Comparison of ENCODE assay signal across 30 cellular contexts in the genomic region with DNA sequence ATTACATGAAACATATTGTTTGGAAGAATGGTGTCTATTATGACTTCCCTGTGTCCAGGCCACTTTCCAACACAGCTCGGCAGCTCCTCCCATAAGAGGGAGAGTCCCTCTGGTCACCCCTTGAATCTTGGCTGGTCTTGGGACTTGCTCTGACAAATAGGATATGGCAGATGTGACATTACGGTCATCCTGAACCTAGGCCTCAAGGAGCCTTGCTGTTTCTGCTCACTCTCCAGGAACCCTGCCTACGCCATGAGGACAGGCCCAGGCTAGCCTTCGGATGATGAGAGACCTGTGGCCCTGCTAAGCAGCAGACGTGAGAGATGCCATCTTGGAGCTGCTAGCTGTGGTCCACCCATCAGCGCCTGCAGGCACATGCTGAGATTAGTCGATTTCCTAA.
A peak's percentile ranks its signal among the peaks of the same experiment; 100 is the strongest.
DNase-seq lines count a peak whose midpoint lies in the region; ATAC-seq, FAIRE-seq and TF ChIP-seq lines count a peak whose summit lies in the region.
"Had no signal": no experiment of that assay in that cellular context is flagged by ENCODE, and none has a peak within 500 bp of the region (broad histone marks: within the 10 kb centered on the region; RNA-seq: fewer than 3 reads in every experiment).

No MANE protein-coding gene starts in this region.

- no peak for FAIRE-seq in kidney (lab: Jason Lieb, UNC)
- FAIRE-seq: D721Med, keratinocyte had no signal

- no peak overlapping the region for H3K9ac ChIP-seq in kidney (ENCODE audit: low read length in 2 of 2)
- H3K9ac ChIP-seq: GM23248 had no signal

- H3K9me3 ChIP-seq in esophagus muscularis mucosa (peaks cover 0 to 7% (median 0%) of the 10 kb centered on the region in 4 donors), upper lobe of right lung (no peaks in the 10 kb centered on the region), kidney (ENCODE audit: control insufficient read depth in 1 of 2, low read length in 2 of 2) (no peaks in the 10 kb centered on the region)
- H3K9me3 ChIP-seq: thoracic aorta, uterus had no signal

- H3K4me3 Mint-ChIP-seq in activated CD4-positive, alpha-beta T cell treated with anti-CD3 and anti-CD28 coated beads, Interleukin-2, amount 10 ng/mL, durations not matched to agents 7 days and 5 days = no peak overlapping the region
- H3K4me3 Mint-ChIP-seq in activated CD4-positive, alpha-beta T cell treated with anti-CD3 and anti-CD28 coated beads, Interleukin-2, amount 10 ng/mL, durations not matched to agents 24 days and 14 days = no peak overlapping the region
- H3K4me3 Mint-ChIP-seq in stimulated activated naive CD8-positive, alpha-beta T cell treated with anti-CD3 and anti-CD28 coated beads, Interleukin-15, Interleukin-2, amounts not matched to agents 100 ng/mL and 50 ng/mL, for 24 hours = no peak overlapping the region
- H3K4me3 Mint-ChIP-seq: mesothelial cell of epicardium; stimulated activated memory B cell treated with anti-CD40 and anti-IgM and Interleukin-4, amounts not matched to agents 10 μg/mL and 1 μg/mL and 100 μg/mL, for 72 hours had no signal

- no peak for TF ChIP-seq EP300 in esophagus muscularis mucosa (IDR thresholded peaks at IDR 0.05)

- intact Hi-C loops in activated CD4-positive, alpha-beta T cell treated with anti-CD3 and anti-CD28 coated beads, Interleukin-2, amount 10 ng/mL, durations not matched to agents 24 days and 14 days (cut with micrococcal nuclease) = loop anchor here (5.0 kb wide), 2 partner anchors 35 to 215 kb away; no protein-coding TSS in a partner anchor
- intact Hi-C loops in esophagus muscularis mucosa (cut with DNase I) (no loop called here), upper lobe of right lung (cut with DNase I) (no loop called here), kidney (cut with DNase I) (no loop called here)

- ATAC-seq in stimulated activated naive CD8-positive, alpha-beta T cell treated with anti-CD3 and anti-CD28 coated beads, Interleukin-15, Interleukin-2, amounts not matched to agents 100 U/mL and 50 U/mL, for 24 hours = no peak
- no peak for ATAC-seq in upper lobe of right lung
- ATAC-seq: foreskin keratinocyte; heart left ventricle; Panc1; stimulated activated memory B cell treated with anti-CD40 and anti-IgM and Interleukin-4, amounts not matched to agents 10 μg/mL and 1 μg/mL and 100 μg/mL, for 72 hours had no signal

- CTCF ChIA-PET in activated CD4-positive, alpha-beta T cell treated with anti-CD3 and anti-CD28 coated beads, Interleukin-2, amount 10 ng/mL, durations not matched to agents 7 days and 5 days (lab: Charles Lee) = interaction anchor here (1.1 to 2.2 kb wide), 4 partner anchors 11 to 47 kb away, joined by 3 to 8 read pairs (median 4); no protein-coding TSS in a partner anchor

- H3K4me1 Mint-ChIP-seq in activated CD4-positive, alpha-beta T cell treated with anti-CD3 and anti-CD28 coated beads, Interleukin-2, amount 10 ng/mL, durations not matched to agents 7 days and 5 days = peaks cover 49% of the 10 kb centered on the region
- peaks cover 36% of the 10 kb centered on the region for H3K4me1 Mint-ChIP-seq in activated CD4-positive, alpha-beta T cell treated with anti-CD3 and anti-CD28 coated beads, Interleukin-2, amount 10 ng/mL, durations not matched to agents 24 days and 14 days
- peaks cover 51% of the 10 kb centered on the region for H3K4me1 Mint-ChIP-seq in stimulated activated naive CD8-positive, alpha-beta T cell treated with anti-CD3 and anti-CD28 coated beads, Interleukin-15, Interleukin-2, amounts not matched to agents 100 ng/mL and 50 ng/mL, for 24 hours (ENCODE audit: low read depth)
- H3K4me1 Mint-ChIP-seq: mesothelial cell of epicardium had no signal

- H3K4me3 ChIP-seq in esophagus muscularis mucosa (no peak overlapping the region), upper lobe of right lung (no peak overlapping the region), kidney (ENCODE audit: low read length in 2 of 2) (no peak overlapping the region)
- H3K4me3 ChIP-seq: GM23248, heart left ventricle, thoracic aorta, uterus had no signal

- H3K27me3 ChIP-seq in esophagus muscularis mucosa (no peaks in the 10 kb centered on the region), upper lobe of right lung (no peaks in the 10 kb centered on the region)
- H3K27me3 ChIP-seq: foreskin keratinocyte, heart left ventricle, uterus had no signal

- H3K4me1 ChIP-seq in esophagus muscularis mucosa (peaks cover 27 to 68% (median 57%) of the 10 kb centered on the region in 4 donors), upper lobe of right lung (peaks cover 12% of the 10 kb centered on the region), kidney (ENCODE audit: control insufficient read depth in 1 of 2, insufficient read depth in 1 of 2, low read depth in 1 of 2, low read length in 2 of 2) (peaks cover 0 to 3% of the 10 kb centered on the region in 2 donors)
- H3K4me1 ChIP-seq: foreskin keratinocyte, uterus had no signal

- H3K27me3 Mint-ChIP-seq in activated CD4-positive, alpha-beta T cell treated with anti-CD3 and anti-CD28 coated beads, Interleukin-2, amount 10 ng/mL, durations not matched to agents 7 days and 5 days = no peaks in the 10 kb centered on the region
- no peaks in the 10 kb centered on the region for H3K27me3 Mint-ChIP-seq in activated CD4-positive, alpha-beta T cell treated with anti-CD3 and anti-CD28 coated beads, Interleukin-2, amount 10 ng/mL, durations not matched to agents 24 days and 14 days
- H3K27me3 Mint-ChIP-seq in stimulated activated naive CD8-positive, alpha-beta T cell treated with anti-CD3 and anti-CD28 coated beads, Interleukin-15, Interleukin-2, amounts not matched to agents 100 ng/mL and 50 ng/mL, for 24 hours = no peaks in the 10 kb centered on the region
- H3K27me3 Mint-ChIP-seq: stimulated activated memory B cell treated with anti-CD40 and anti-IgM and Interleukin-4, amounts not matched to agents 10 μg/mL and 1 μg/mL and 100 μg/mL, for 72 hours had no signal

- 94% methylated on average over 6 of the region's 7 CpGs for WGBS in esophagus muscularis mucosa

- H3K36me3 ChIP-seq in esophagus muscularis mucosa (peaks cover 0 to 26% (median 9%) of the 10 kb centered on the region in 4 donors), upper lobe of right lung (peaks cover 8% of the 10 kb centered on the region), kidney (ENCODE audit: control insufficient read depth in 1 of 2, insufficient read depth in 2 of 2, low read length in 2 of 2) (peaks cover 6 to 8% of the 10 kb centered on the region in 2 donors)
- H3K36me3 ChIP-seq: thoracic aorta, uterus had no signal

- H3K36me3 Mint-ChIP-seq in activated CD4-positive, alpha-beta T cell treated with anti-CD3 and anti-CD28 coated beads, Interleukin-2, amount 10 ng/mL, durations not matched to agents 7 days and 5 days (ENCODE audit: low read depth) = peaks cover 69% of the 10 kb centered on the region
- peaks cover 58% of the 10 kb centered on the region for H3K36me3 Mint-ChIP-seq in activated CD4-positive, alpha-beta T cell treated with anti-CD3 and anti-CD28 coated beads, Interleukin-2, amount 10 ng/mL, durations not matched to agents 24 days and 14 days (ENCODE audit: low read depth)
- peaks cover 64% of the 10 kb centered on the region for H3K36me3 Mint-ChIP-seq in stimulated activated naive CD8-positive, alpha-beta T cell treated with anti-CD3 and anti-CD28 coated beads, Interleukin-15, Interleukin-2, amounts not matched to agents 100 ng/mL and 50 ng/mL, for 24 hours (ENCODE audit: low read depth)

- DNase-seq in activated CD4-positive, alpha-beta T cell treated with anti-CD3 and anti-CD28 coated beads, Interleukin-2, amount 10 ng/mL, durations not matched to agents 7 days and 5 days = no peak
- DNase-seq in activated CD4-positive, alpha-beta T cell treated with anti-CD3 and anti-CD28 coated beads, Interleukin-2, amount 10 ng/mL, durations not matched to agents 24 days and 14 days = no peak
- no peak for DNase-seq in stimulated activated naive CD8-positive, alpha-beta T cell treated with anti-CD3 and anti-CD28 coated beads, Interleukin-15, Interleukin-2, amounts not matched to agents 100 U/mL and 50 U/mL, for 24 hours
- DNase-seq in esophagus muscularis mucosa (ENCODE audit: extremely low spot score) (no peak), upper lobe of right lung (no peak), superior temporal gyrus (ENCODE audit: extremely low spot score) (no peak), kidney (no peak)
- DNase-seq: 8988T; central memory CD4-positive, alpha-beta T cell; cortex of kidney; effector memory CD4-positive, alpha-beta T cell; foreskin keratinocyte; GM23248; heart left ventricle; NCI-H2107; NCI-H446; NCI-H748 treated with DMSO at 0.1 percent for 48 hours; occipital lobe; Right ventricle myocardium superior; stimulated activated CD4-positive, alpha-beta T cell treated with anti-CD3 and anti-CD28 coated beads, Interleukin-15, amount 100 ng/mL, for 24 hours; stimulated activated CD4-positive, alpha-beta T cell treated with anti-CD3 and anti-CD28 coated beads, Interleukin-4, amount 100 ng/mL, for 4 hours; uterus had no signal

- TF ChIP-seq POLR2A in esophagus muscularis mucosa (IDR thresholded peaks at IDR 0.05; ENCODE audit: low read depth) = no peak

- H3K27ac ChIP-seq in esophagus muscularis mucosa (replicated peaks in 1 of 4) = peak overlapping the region; percentile 74 to 83 (median 80)
- peak overlapping the region; percentile 43 for H3K27ac ChIP-seq in upper lobe of right lung
- H3K27ac ChIP-seq in kidney (ENCODE audit: low read depth in 2 of 2, low read length in 2 of 2) = no peak overlapping the region
- H3K27ac ChIP-seq: C4-2B, foreskin keratinocyte, GM23248, heart left ventricle, uterus had no signal

- peak overlapping the region; percentile 82 for H3K27ac Mint-ChIP-seq in activated CD4-positive, alpha-beta T cell treated with anti-CD3 and anti-CD28 coated beads, Interleukin-2, amount 10 ng/mL, durations not matched to agents 7 days and 5 days
- H3K27ac Mint-ChIP-seq in activated CD4-positive, alpha-beta T cell treated with anti-CD3 and anti-CD28 coated beads, Interleukin-2, amount 10 ng/mL, durations not matched to agents 24 days and 14 days = no peak overlapping the region
- H3K27ac Mint-ChIP-seq in stimulated activated naive CD8-positive, alpha-beta T cell treated with anti-CD3 and anti-CD28 coated beads, Interleukin-15, Interleukin-2, amounts not matched to agents 100 ng/mL and 50 ng/mL, for 24 hours = peak overlapping the region; percentile 45
- H3K27ac Mint-ChIP-seq: mesothelial cell of epicardium had no signal

- peaks cover 5% of the 10 kb centered on the region for H3K9me3 Mint-ChIP-seq in activated CD4-positive, alpha-beta T cell treated with anti-CD3 and anti-CD28 coated beads, Interleukin-2, amount 10 ng/mL, durations not matched to agents 7 days and 5 days
- H3K9me3 Mint-ChIP-seq in activated CD4-positive, alpha-beta T cell treated with anti-CD3 and anti-CD28 coated beads, Interleukin-2, amount 10 ng/mL, durations not matched to agents 24 days and 14 days = peaks cover 7% of the 10 kb centered on the region
- H3K9me3 Mint-ChIP-seq in stimulated activated naive CD8-positive, alpha-beta T cell treated with anti-CD3 and anti-CD28 coated beads, Interleukin-15, Interleukin-2, amounts not matched to agents 100 ng/mL and 50 ng/mL, for 24 hours = peaks cover 10% of the 10 kb centered on the region

- POLR2A ChIA-PET in activated CD4-positive, alpha-beta T cell treated with anti-CD3 and anti-CD28 coated beads, Interleukin-2, amount 10 ng/mL, durations not matched to agents 7 days and 5 days (lab: Charles Lee) = interaction anchor here (0.8 kb wide), 1 partner anchor 112 kb away, joined by 3 read pairs; no protein-coding TSS in a partner anchor

- TF ChIP-seq CTCF in esophagus muscularis mucosa (IDR thresholded peaks at IDR 0.05) (no peak), upper lobe of right lung (IDR thresholded peaks at IDR 0.05) (no peak), kidney (IDR thresholded peaks at IDR 0.05; ENCODE audit: borderline replicate concordance, extremely low read depth, insufficient read depth) (no peak)

Comparison
In these comparisons a context has a peak if more than half of its experiments do, and no peak if none do; other contexts are left out.
1. H3K27ac ChIP-seq: peak in esophagus muscularis mucosa (4 of 4) and upper lobe of right lung (single experiment); none in kidney (0 of 2).